In genomic region chr5:172455511-172456061, GRCh38 we compare ENCODE assay signal across 8 cellular contexts. TPM values are rescaled to one million over a fixed set of nuclear protein-coding genes. Genes with fewer than 3 reads are reported as not detected.
DNase-seq lines count a peak whose midpoint lies in the region; ATAC-seq and TF ChIP-seq lines count a peak whose summit lies in the region.

No MANE protein-coding gene starts in this region.

- H3K27ac Mint-ChIP-seq in activated naive CD8-positive, alpha-beta T cell treated with anti-CD3 and anti-CD28 coated beads, Interleukin-2, amount 10 ng/mL, durations not matched to agents 7 days and 5 days, result no peak overlapping the region

- no peak overlapping the region for H2AFZ ChIP-seq in hepatocyte

- no peak overlapping the region for H3K4me3 ChIP-seq in hepatocyte
- H3K4me3 ChIP-seq in effector memory CD4-positive, alpha-beta T cell (ENCODE audit: insufficient read depth, low read depth, low read length, poor library complexity, severe bottlenecking), result no peak overlapping the region

- H3K9me3 ChIP-seq in hepatocyte (ENCODE audit: low read depth), result no peaks in the 10 kb centered on the region
- H3K9me3 ChIP-seq in effector memory CD4-positive, alpha-beta T cell (ENCODE audit: control insufficient read depth, low read length), result no peaks in the 10 kb centered on the region

- peaks cover 14% of the 10 kb centered on the region for H3K4me1 Mint-ChIP-seq in activated naive CD8-positive, alpha-beta T cell treated with anti-CD3 and anti-CD28 coated beads, Interleukin-2, amount 10 ng/mL, durations not matched to agents 7 days and 5 days

- peak overlapping the region; percentile 87 for H3K27ac ChIP-seq in hepatocyte
- no peak overlapping the region for H3K27ac ChIP-seq in effector memory CD4-positive, alpha-beta T cell (ENCODE audit: insufficient read depth, low read length, poor library complexity, severe bottlenecking)

- peaks cover 7% of the 10 kb centered on the region for H4K20me1 ChIP-seq in hepatocyte (ENCODE audit: insufficient read depth, poor library complexity, severe bottlenecking)

- H3K27me3 Mint-ChIP-seq in activated naive CD8-positive, alpha-beta T cell treated with anti-CD3 and anti-CD28 coated beads, Interleukin-2, amount 10 ng/mL, durations not matched to agents 7 days and 5 days, result peaks cover 40% of the 10 kb centered on the region

- POLR2A ChIA-PET in activated naive CD8-positive, alpha-beta T cell treated with anti-CD3 and anti-CD28 coated beads, Interleukin-2, amount 10 ng/mL, durations not matched to agents 7 days and 5 days (lab: Charles Lee), result no interaction called here

- no peak for TF ChIP-seq CTCF in hepatocyte (IDR thresholded peaks at IDR 0.05; ENCODE audit: poor library complexity)

- H3K79me2 ChIP-seq in hepatocyte, result peaks cover 26% of the 10 kb centered on the region

- peaks cover 18% of the 10 kb centered on the region for H3K4me1 ChIP-seq in hepatocyte (ENCODE audit: insufficient read depth)
- peaks cover 5% of the 10 kb centered on the region for H3K4me1 ChIP-seq in effector memory CD4-positive, alpha-beta T cell (ENCODE audit: control insufficient read depth, insufficient read depth, low read length, poor library complexity, severe bottlenecking)

- H3K9me3 Mint-ChIP-seq in activated naive CD8-positive, alpha-beta T cell treated with anti-CD3 and anti-CD28 coated beads, Interleukin-2, amount 10 ng/mL, durations not matched to agents 7 days and 5 days, result no peaks in the 10 kb centered on the region

- ATAC-seq in activated naive CD8-positive, alpha-beta T cell treated with anti-CD3 and anti-CD28 coated beads, Interleukin-2, amount 10 ng/mL, durations not matched to agents 7 days and 5 days (ENCODE audit: low read depth), result no peak
- no peak for ATAC-seq in HG03442 (IDR thresholded peaks at IDR 0.05; ENCODE audit: unreplicated experiment)

- peak overlapping the region; percentile 13 for H3K4me3 Mint-ChIP-seq in activated naive CD8-positive, alpha-beta T cell treated with anti-CD3 and anti-CD28 coated beads, Interleukin-2, amount 10 ng/mL, durations not matched to agents 7 days and 5 days

- DNase-seq in HCEC 1CT (peak; percentile 68), hepatocyte (ENCODE audit: low spot score) (peak; percentile 47), stromal cell of bone marrow (ENCODE audit: low read depth) (peak; percentile 63), NK-92 (lab: John Stamatoyannopoulos, UW; ENCODE audit: unreplicated experiment) (no peak)
- DNase-seq in activated naive CD8-positive, alpha-beta T cell treated with anti-CD3 and anti-CD28 coated beads, Interleukin-2, amount 10 ng/mL, durations not matched to agents 7 days and 5 days, result no peak
- no peak for DNase-seq in activated CD4-positive, alpha-beta T cell treated with anti-CD3 and anti-CD28 coated beads for 48 hours
- DNase-seq in effector memory CD4-positive, alpha-beta T cell, result no peak

- 51% methylated on average over 13 of the region's 13 CpGs for WGBS in hepatocyte (ENCODE audit: low lambda C conversion rate, missing lambda C conversion rate)

- H3K9me2 ChIP-seq in hepatocyte (replicated peaks; ENCODE audit: insufficient read depth), result no peaks in the 10 kb centered on the region

- H3K36me3 Mint-ChIP-seq in activated naive CD8-positive, alpha-beta T cell treated with anti-CD3 and anti-CD28 coated beads, Interleukin-2, amount 10 ng/mL, durations not matched to agents 7 days and 5 days, result no peaks in the 10 kb centered on the region

- H3K36me3 ChIP-seq in hepatocyte (replicated peaks; ENCODE audit: insufficient read depth, low read depth), result no peaks in the 10 kb centered on the region
- no peaks in the 10 kb centered on the region for H3K36me3 ChIP-seq in effector memory CD4-positive, alpha-beta T cell (ENCODE audit: control insufficient read depth, insufficient read depth, low read length)

- H3K27me3 ChIP-seq in hepatocyte, result no peaks in the 10 kb centered on the region
- peaks cover 8% of the 10 kb centered on the region for H3K27me3 ChIP-seq in effector memory CD4-positive, alpha-beta T cell (replicated peaks; ENCODE audit: control insufficient read depth, insufficient read depth, low read length, poor library complexity, severe bottlenecking)

- peak overlapping the region; percentile 74 for H3K4me2 ChIP-seq in hepatocyte

RNA-seq across cellular contexts. Expression of gene SH3PXD2B, which starts 1.3 kb away (rescaled TPM):
- under 1 TPM; 0.28 to 0.42 TPM for total RNA-seq in activated naive CD8-positive, alpha-beta T cell treated with anti-CD3 and anti-CD28 coated beads, Interleukin-2, amount 10 ng/mL, durations not matched to agents 7 days and 5 days
- 23.0 and 28.5 TPM in 2 replicates for total RNA-seq in hepatocyte
- polyA plus RNA-seq in hepatocyte, result 27.8 and 33.5 TPM in 2 replicates

Comparison
In these comparisons a context has a peak if more than half of its experiments do, and no peak if none do; other contexts are left out.
1. DNase-seq: peak in HCEC 1CT (single experiment), hepatocyte (single experiment) and stromal cell of bone marrow (single experiment); none in activated naive CD8-positive, alpha-beta T cell treated with anti-CD3 and anti-CD28 coated beads, Interleukin-2, amount 10 ng/mL, durations not matched to agents 7 days and 5 days (single experiment), activated CD4-positive, alpha-beta T cell treated with anti-CD3 and anti-CD28 coated beads for 48 hours (single experiment), effector memory CD4-positive, alpha-beta T cell (0 of 3) and NK-92 (single experiment).
2. RNA of gene SH3PXD2B, which starts 1.3 kb away (total RNA-seq): 23.0 to 28.5 TPM in hepatocyte; 0.28 to 0.42 TPM in activated naive CD8-positive, alpha-beta T cell treated with anti-CD3 and anti-CD28 coated beads, Interleukin-2, amount 10 ng/mL, durations not matched to agents 7 days and 5 days; every median in the first group is over 10 times any median in the second.